9 cellular contexts compared by ENCODE assay signal in the genomic region with DNA sequence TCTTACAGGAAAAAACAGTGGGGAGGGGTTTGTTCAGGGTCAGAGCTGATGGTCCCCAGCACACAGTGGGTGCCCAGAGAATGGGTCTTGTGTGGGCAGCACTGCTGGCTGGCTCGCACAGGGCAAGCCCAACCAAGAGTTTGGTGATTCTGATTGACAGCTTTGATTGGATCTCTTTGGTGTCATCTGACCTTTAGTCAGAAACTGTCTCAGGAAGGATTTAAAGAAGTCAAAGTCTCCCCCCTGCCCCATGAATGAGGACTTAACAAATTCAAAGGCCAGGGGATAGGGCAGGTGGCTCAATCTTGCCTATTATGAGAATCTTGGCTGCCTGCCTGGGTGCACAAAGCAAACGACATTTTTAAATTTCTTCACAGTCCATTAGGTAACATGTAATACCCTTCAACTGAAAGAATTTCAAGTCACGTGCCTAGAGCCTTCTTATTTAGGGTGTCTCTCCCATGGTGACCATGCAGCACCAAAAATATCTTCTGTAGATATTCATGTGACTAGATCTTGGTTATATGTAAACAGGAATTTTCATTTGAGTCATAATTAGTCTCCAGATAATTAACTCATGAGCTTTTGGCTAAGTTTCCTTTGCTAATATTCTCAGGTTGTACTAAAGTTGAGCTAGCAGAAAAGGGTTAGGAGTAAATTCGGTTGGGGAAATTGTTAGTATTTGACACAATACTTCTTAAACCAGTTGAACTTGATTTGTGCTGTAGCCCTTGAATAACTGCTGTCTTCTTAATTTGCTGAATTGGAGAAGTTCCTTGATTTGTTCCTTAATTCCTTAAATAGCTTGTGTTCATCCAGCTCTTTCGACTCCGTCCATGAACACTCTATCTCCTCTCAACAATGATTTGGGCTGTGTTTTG. TPM values are rescaled to one million over a fixed set of nuclear protein-coding genes. Genes with fewer than 3 reads are reported as not detected.
DNase-seq lines count a peak whose midpoint lies in the region; ATAC-seq, FAIRE-seq and TF ChIP-seq lines count a peak whose summit lies in the region.
"Had no signal": no experiment of that assay in that cellular context is flagged by ENCODE, and none has a peak within 500 bp of the region (broad histone marks: within the 10 kb centered on the region; RNA-seq: fewer than 3 reads in every experiment).

No MANE protein-coding gene starts in this region.

- H3K27me3 ChIP-seq in SJCRH30, result no peaks in the 10 kb centered on the region
- no peaks in the 10 kb centered on the region for H3K27me3 ChIP-seq in aorta (ENCODE audit: control insufficient read depth in 1 of 2, insufficient read depth in 2 of 2, low read length in 1 of 2)

- H3K36me3 ChIP-seq in SJCRH30 (no peaks in the 10 kb centered on the region), kidney (ENCODE audit: control insufficient read depth in 1 of 2, insufficient read depth in 2 of 2, low read length in 2 of 2) (no peaks in the 10 kb centered on the region), aorta (ENCODE audit: control insufficient read depth in 1 of 2, insufficient read depth in 2 of 2, low read length in 1 of 2) (no peaks in the 10 kb centered on the region)

- H3K4me1 ChIP-seq in SJCRH30 (no peaks in the 10 kb centered on the region), kidney (ENCODE audit: control insufficient read depth in 1 of 2, insufficient read depth in 1 of 2, low read depth in 1 of 2, low read length in 2 of 2) (peaks cover 16 to 32% of the 10 kb centered on the region in 2 donors), aorta (ENCODE audit: control insufficient read depth in 1 of 2, insufficient read depth in 2 of 2, low read length in 2 of 2) (peaks cover 0 to 14% of the 10 kb centered on the region in 2 donors)

- TF ChIP-seq CTCF in kidney (IDR thresholded peaks at IDR 0.05; ENCODE audit: borderline replicate concordance, extremely low read depth, insufficient read depth), result no peak

- FAIRE-seq in kidney (lab: Jason Lieb, UNC), result no peak

- WGBS in aorta, 2 donors, result 28 to 31% methylated on average over 6 of the region's 6 CpGs

- H3K9me3 ChIP-seq in SJCRH30 (replicated peaks) (no peaks in the 10 kb centered on the region), kidney (ENCODE audit: control insufficient read depth in 1 of 2, low read length in 2 of 2) (no peaks in the 10 kb centered on the region), aorta (ENCODE audit: control insufficient read depth, low read length) (no peaks in the 10 kb centered on the region)

- intact Hi-C loops in Right ventricle myocardium inferior (cut with DNase I), result no loop called here
- intact Hi-C loops in cardiac septum (cut with DNase I), result no loop called here
- intact Hi-C loops in kidney (cut with DNase I), result no loop called here
- intact Hi-C loops in aorta (cut with DNase I), result loop anchor here in 1 of 2 donors (10.0 kb wide), 1 partner anchor 57 kb away; a partner anchor contains a TSS

- DNase-seq in Right ventricle myocardium inferior (ENCODE audit: missing footprints) (no peak), cardiac septum (ENCODE audit: low spot score) (no peak), SJCRH30 (peak; percentile 20 to 40), kidney (no peak), aorta (no peak), mesenteric fat pad (ENCODE audit: low spot score) (no peak), NCI-H2227 (lab: John Stamatoyannopoulos, UW; ENCODE audit: unreplicated experiment) (no peak)

- H3K9ac ChIP-seq in kidney (ENCODE audit: low read length in 2 of 2), result peak overlapping the region in 1 of 2 donors; percentile 38

- H3K4me3 ChIP-seq in SJCRH30, result no peak overlapping the region
- peak overlapping the region in 1 of 2 donors; percentile 7 for H3K4me3 ChIP-seq in kidney (ENCODE audit: low read length in 2 of 2)
- no peak overlapping the region for H3K4me3 ChIP-seq in aorta (ENCODE audit: low read length in 2 of 2)

- peak; percentile 53 for ATAC-seq in Right ventricle myocardium inferior
- ATAC-seq in aorta (ENCODE audit: low FRiP score), result peak; percentile 45
- no peak for ATAC-seq in HG03139 (IDR thresholded peaks at IDR 0.05; ENCODE audit: unreplicated experiment)

- H3K27ac ChIP-seq in SJCRH30 (no peak overlapping the region), kidney (ENCODE audit: low read depth in 2 of 2, low read length in 2 of 2) (peak overlapping the region; percentile 68 to 72), aorta (ENCODE audit: low read depth in 1 of 2, low read length in 2 of 2) (peak overlapping the region in 1 of 2 donors; percentile 20)
- H3K27ac ChIP-seq: C4-2B had no signal

RNA-seq across cellular contexts. Expression of a gene that starts 54.5 kb away (rescaled TPM):
- total RNA-seq in Right ventricle myocardium inferior (151 TPM), cardiac septum (158 TPM), kidney (164 TPM), aorta (100 to 1,000 TPM; 137 to 164 TPM), mesenteric fat pad (164 TPM)
- 145 and 153 TPM in 2 replicates for total RNA-seq in SJCRH30 (2014; rRNA removed; shearing (Covaris generic))
- polyA plus RNA-seq in kidney (ENCODE audit: insufficient read depth, low read depth, low replicate concordance) (35.5 TPM), aorta (10 to 100 TPM; 23.5 to 47.6 TPM)

Comparison
In these comparisons a context has a peak if more than half of its experiments do, and no peak if none do; other contexts are left out.
1. DNase-seq: peak in SJCRH30 (2 of 2); none in Right ventricle myocardium inferior (single experiment), cardiac septum (single experiment), kidney (single experiment), aorta (0 of 2), mesenteric fat pad (single experiment) and NCI-H2227 (single experiment).